ENCODE assay signal across 8 cellular contexts in genomic region chr11:63841554-63841953, GRCh38. TPM values are rescaled to one million over a fixed set of nuclear protein-coding genes. Genes with fewer than 3 reads are reported as not detected.
A peak's percentile ranks its signal among the peaks of the same experiment; 100 is the strongest.
DNase-seq lines count a peak whose midpoint lies in the region.

No MANE protein-coding gene starts in this region.

- no peaks in the 10 kb centered on the region for H3K27me3 ChIP-seq in adipocyte (replicated peaks; ENCODE audit: control insufficient read depth, insufficient read depth, low read length)

- H3K9me3 ChIP-seq in adipocyte (ENCODE audit: control insufficient read depth, low read length) = no peaks in the 10 kb centered on the region

- peaks cover 56% of the 10 kb centered on the region for H3K4me1 ChIP-seq in adipocyte (ENCODE audit: control insufficient read depth, insufficient read depth, low read length)

- peak overlapping the region; percentile 94 for H3K9ac ChIP-seq in adipocyte (ENCODE audit: low read length)

- DNase-seq in A172 (ENCODE audit: low spot score) (peak; percentile 19), HCEC 1CT (peak; percentile 16), adipocyte (ENCODE audit: low read depth) (peak; percentile 78), iris pigment epithelial cell (ENCODE audit: low read depth) (peak; percentile 45), superior temporal gyrus (ENCODE audit: extremely low spot score) (peak; percentile 55), inferior parietal cortex (ENCODE audit: extremely low spot score) (no peak), NCI-H1694 treated with DMSO at 0.1 percent for 48 hours (lab: John Stamatoyannopoulos, UW) (no peak), globus pallidus (ENCODE audit: low spot score) (no peak)

- H3K4me3 ChIP-seq in adipocyte (ENCODE audit: low read length) = peak overlapping the region; percentile 92

- H3K36me3 ChIP-seq in adipocyte (ENCODE audit: control insufficient read depth, insufficient read depth, low read length, severe bottlenecking) = peaks cover 4% of the 10 kb centered on the region

RNA-seq across cellular contexts. Expression of gene MARK2, which starts 2.6 kb away (rescaled TPM):
- 14.8 TPM in 2 replicates for total RNA-seq in A172 (2014; rRNA removed; shearing (Covaris generic))

RNA-seq across cellular contexts. Expression of gene SPINDOC, which starts 28.3 kb away (rescaled TPM):
- total RNA-seq in A172 (2014; rRNA removed; shearing (Covaris generic)) = 23.0 and 40.1 TPM in 2 replicates

Comparison
In these comparisons a context has a peak if more than half of its experiments do, and no peak if none do; other contexts are left out.
1. DNase-seq: peak in A172 (single experiment), HCEC 1CT (single experiment), adipocyte (single experiment), iris pigment epithelial cell (single experiment) and superior temporal gyrus (single experiment); none in inferior parietal cortex (single experiment), NCI-H1694 treated with DMSO at 0.1 percent for 48 hours (single experiment) and globus pallidus (single experiment).